In genomic region chr5:125375143-125375542, GRCh38 we compare ENCODE assay signal across 18 cellular contexts.
DNase-seq lines count a peak whose midpoint lies in the region; ATAC-seq, FAIRE-seq and TF ChIP-seq lines count a peak whose summit lies in the region.
"Had no signal": no experiment of that assay in that cellular context is flagged by ENCODE, and none has a peak within 500 bp of the region (broad histone marks: within the 10 kb centered on the region; RNA-seq: fewer than 3 reads in every experiment).

No MANE protein-coding gene starts in this region.

- H3K27ac ChIP-seq in WERI-Rb-1, result peak overlapping the region; percentile 85
- H3K27ac ChIP-seq: ovary had no signal

- FAIRE-seq in HTR-8/SVneo (lab: Jason Lieb, UNC), result no peak
- FAIRE-seq: TTC549, urothelium cell line had no signal

- H3K4me3 ChIP-seq in GM12865 (ENCODE audit: low read depth, low read length) (no peak overlapping the region), WERI-Rb-1 (ENCODE audit: low read depth, low read length) (no peak overlapping the region)
- H3K4me3 ChIP-seq: ovary had no signal

- H3K4me3 Mint-ChIP-seq in progenitor cell of endocrine pancreas (ENCODE audit: low read depth), result no peak overlapping the region
- H3K4me3 Mint-ChIP-seq: CD4-positive, alpha-beta T cell; immature natural killer cell had no signal

- TF ChIP-seq CTCF in GM12865 (IDR thresholded peaks at IDR 0.05; ENCODE audit: insufficient read depth, low read depth, low read length, missing control alignments) (no peak), WERI-Rb-1 (IDR thresholded peaks at IDR 0.05; ENCODE audit: low read depth, low read length) (no peak), progenitor cell of endocrine pancreas (IDR thresholded peaks at IDR 0.05; ENCODE audit: unreplicated experiment) (no peak)

- no peak overlapping the region for H3K27ac Mint-ChIP-seq in progenitor cell of endocrine pancreas
- H3K27ac Mint-ChIP-seq: CD4-positive, alpha-beta T cell; immature natural killer cell had no signal

- H3K36me3 ChIP-seq in WERI-Rb-1, result no peaks in the 10 kb centered on the region
- H3K36me3 ChIP-seq: ovary had no signal

- ATAC-seq in GM19395 (IDR thresholded peaks at IDR 0.05; ENCODE audit: unreplicated experiment), result peak; percentile 79
- ATAC-seq: left ventricle myocardium superior had no signal

- DNase-seq in GM12865 (ENCODE audit: low read depth) (peak; percentile 12), NAMALWA (ENCODE audit: low spot score) (peak; percentile 51), WERI-Rb-1 (no peak), epidermal melanocyte (ENCODE audit: insufficient read length, low spot score) (no peak), progenitor cell of endocrine pancreas (ENCODE audit: low spot score, unreplicated experiment) (no peak), HTR-8/SVneo (ENCODE audit: insufficient read length, low spot score) (no peak), ecto neural progenitor cell (ENCODE audit: low spot score) (no peak)
- DNase-seq: activated CD4-positive, alpha-beta T cell treated with anti-CD3 and anti-CD28 coated beads for 48 hours; CD4-positive, alpha-beta T cell; DMS79 treated with DMSO at 0.1 percent for 48 hours; effector memory CD4-positive, alpha-beta T cell; immature natural killer cell; left ventricle myocardium superior; ovary; stimulated activated CD4-positive, alpha-beta T cell treated with anti-CD3 and anti-CD28 coated beads, Interleukin-2, amount 100 ng/mL, for 48 hours had no signal

- H3K36me3 Mint-ChIP-seq in progenitor cell of endocrine pancreas (ENCODE audit: insufficient read depth), result no peaks in the 10 kb centered on the region
- H3K36me3 Mint-ChIP-seq: immature natural killer cell had no signal

- H3K9me3 Mint-ChIP-seq in progenitor cell of endocrine pancreas (ENCODE audit: low read depth), result no peaks in the 10 kb centered on the region
- H3K9me3 Mint-ChIP-seq: CD4-positive, alpha-beta T cell had no signal

- no peaks in the 10 kb centered on the region for H3K27me3 Mint-ChIP-seq in progenitor cell of endocrine pancreas
- H3K27me3 Mint-ChIP-seq: CD4-positive, alpha-beta T cell had no signal

- no peaks in the 10 kb centered on the region for H3K9me3 ChIP-seq in WERI-Rb-1 (ENCODE audit: severe bottlenecking)
- H3K9me3 ChIP-seq: ovary had no signal

- peaks cover 18% of the 10 kb centered on the region for H3K4me1 Mint-ChIP-seq in progenitor cell of endocrine pancreas (ENCODE audit: low read depth)
- H3K4me1 Mint-ChIP-seq: immature natural killer cell had no signal

- no peaks in the 10 kb centered on the region for H3K27me3 ChIP-seq in WERI-Rb-1 (ENCODE audit: insufficient read depth, low read depth, severe bottlenecking)
- H3K27me3 ChIP-seq: ovary had no signal

Comparison
In these comparisons a context has a peak if more than half of its experiments do, and no peak if none do; other contexts are left out.
1. DNase-seq: peak in GM12865 (single experiment) and NAMALWA (single experiment); none in WERI-Rb-1 (single experiment), epidermal melanocyte (single experiment), progenitor cell of endocrine pancreas (single experiment), HTR-8/SVneo (single experiment) and ecto neural progenitor cell (single experiment).